8 cellular contexts compared by ENCODE assay signal in the genomic region with DNA sequence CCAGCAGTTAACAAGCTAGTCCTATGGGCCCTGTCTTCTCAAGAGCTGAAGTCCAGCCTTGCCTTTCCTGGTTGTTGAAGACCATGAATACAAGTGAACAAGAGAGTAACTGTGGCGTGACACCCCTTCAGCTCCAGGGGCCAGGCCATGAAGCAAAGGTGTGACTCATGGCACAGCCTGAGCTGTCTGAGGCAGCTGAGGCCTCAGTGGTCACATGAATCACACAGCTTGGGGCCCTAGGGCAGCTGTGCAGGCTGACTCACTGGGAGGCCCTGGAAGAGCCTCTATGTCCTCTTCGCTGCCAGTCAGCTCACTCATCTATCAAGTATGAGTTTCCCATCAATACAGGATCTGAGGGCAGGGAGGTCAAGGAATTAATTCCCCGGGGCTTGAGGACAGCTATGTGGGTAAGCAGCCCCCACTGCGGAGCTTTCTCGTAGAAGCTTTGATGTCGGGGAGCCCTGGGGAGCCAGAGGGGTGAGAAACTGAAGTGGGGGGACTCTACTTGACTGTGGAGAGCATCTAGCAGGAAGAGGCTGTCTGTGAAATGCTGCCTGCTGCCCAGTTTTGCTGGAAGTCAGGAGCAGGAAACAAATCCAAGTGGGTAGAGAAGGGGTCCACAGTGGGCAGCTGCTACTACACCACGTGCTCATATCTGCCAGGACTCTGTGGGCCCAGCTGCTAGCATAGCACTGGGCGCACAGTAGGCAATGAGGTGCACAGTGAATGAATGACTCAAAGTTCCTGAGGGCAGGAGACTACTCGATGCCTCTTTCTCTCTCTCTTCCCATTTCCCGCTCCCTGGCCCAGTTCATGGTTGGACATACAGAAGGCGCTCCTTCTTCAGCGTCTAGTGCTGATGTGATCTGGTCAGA. TPM values are rescaled to one million over a fixed set of nuclear protein-coding genes. Genes with fewer than 3 reads are reported as not detected.
DNase-seq lines count a peak whose midpoint lies in the region; ATAC-seq and TF ChIP-seq lines count a peak whose summit lies in the region.

No MANE protein-coding gene starts in this region.

- peaks cover 0 to 2% (median 0%) of the 10 kb centered on the region in 3 donors for H3K27me3 Mint-ChIP-seq in CD14-positive monocyte (ENCODE audit: low read depth in 3 of 3)
- H3K27me3 Mint-ChIP-seq in activated T-helper 17 cell treated with anti-CD3 and anti-CD28 coated beads, Interleukin-2, amount 50 U/mL, for 72 hours = no peaks in the 10 kb centered on the region

- intact Hi-C loops in CD14-positive monocyte (cut with micrococcal nuclease) = loop anchor here in 1 of 2 donors (10.0 kb wide), 1 partner anchor 139 kb away; no protein-coding TSS in a partner anchor

- no peaks in the 10 kb centered on the region for H3K9me3 Mint-ChIP-seq in CD14-positive monocyte
- H3K9me3 Mint-ChIP-seq in activated T-helper 17 cell treated with anti-CD3 and anti-CD28 coated beads, Interleukin-2, amount 50 U/mL, for 72 hours = no peaks in the 10 kb centered on the region

- DNase-seq in CD14-positive monocyte (ENCODE audit: low spot score) (no peak), NCI-H460 (ENCODE audit: extremely low read depth, low read depth) (peak; percentile 89), glomerular visceral epithelial cell (ENCODE audit: extremely low spot score) (peak; percentile 100)
- peak; percentile 66 for DNase-seq in stimulated activated CD4-positive, alpha-beta T cell treated with anti-CD3 and anti-CD28 coated beads, Interleukin-4, amount 100 ng/mL, for 1 hour

- TF ChIP-seq CTCF in CD14-positive monocyte (IDR thresholded peaks at IDR 0.05) = no peak

- peak; percentile 98 for ATAC-seq in activated T-helper 17 cell treated with anti-CD3 and anti-CD28 coated beads, Interleukin-2, amount 50 U/mL, for 72 hours (replicated peaks)
- ATAC-seq in HG02571 (IDR thresholded peaks at IDR 0.05; ENCODE audit: unreplicated experiment) (no peak), HG03442 (IDR thresholded peaks at IDR 0.05; ENCODE audit: unreplicated experiment) (no peak), HG02763 (IDR thresholded peaks at IDR 0.05; ENCODE audit: unreplicated experiment) (no peak)

- H3K36me3 Mint-ChIP-seq in CD14-positive monocyte = peaks cover 36 to 46% of the 10 kb centered on the region in 2 donors
- H3K36me3 Mint-ChIP-seq in activated T-helper 17 cell treated with anti-CD3 and anti-CD28 coated beads, Interleukin-2, amount 50 U/mL, for 72 hours (ENCODE audit: low read depth) = peaks cover 6% of the 10 kb centered on the region

- H3K4me1 Mint-ChIP-seq in CD14-positive monocyte = peaks cover 8% of the 10 kb centered on the region
- peaks cover 32% of the 10 kb centered on the region for H3K4me1 Mint-ChIP-seq in activated T-helper 17 cell treated with anti-CD3 and anti-CD28 coated beads, Interleukin-2, amount 50 U/mL, for 72 hours

- peak overlapping the region in 4 of 7 donors; percentile 42 to 85 (median 79) for H3K27ac Mint-ChIP-seq in CD14-positive monocyte
- peak overlapping the region; percentile 93 for H3K27ac Mint-ChIP-seq in activated T-helper 17 cell treated with anti-CD3 and anti-CD28 coated beads, Interleukin-2, amount 50 U/mL, for 72 hours

- H3K4me3 Mint-ChIP-seq in CD14-positive monocyte = no peak overlapping the region
- peak overlapping the region; percentile 61 for H3K4me3 Mint-ChIP-seq in activated T-helper 17 cell treated with anti-CD3 and anti-CD28 coated beads, Interleukin-2, amount 50 U/mL, for 72 hours

RNA-seq across cellular contexts. Expression of gene FAM83C, which starts 13.7 kb away (rescaled TPM):
- polyA plus RNA-seq in CD14-positive monocyte = not detected
- total RNA-seq in NCI-H460 (2014; rRNA removed; shearing (Covaris generic)) = not detected in 2 replicates
- polyA plus RNA-seq in NCI-H460 (2014; cell fraction: nucleus; rRNA removed) = not detected in 2 replicates
- not detected for total RNA-seq in activated T-helper 17 cell treated with anti-CD3 and anti-CD28 coated beads, Interleukin-2, amount 50 U/mL, for 72 hours

RNA-seq across cellular contexts. Expression of gene EIF6, which starts 21.3 kb away (rescaled TPM):
- polyA plus RNA-seq in CD14-positive monocyte = 100 to 1,000 TPM; 190 to 222 TPM
- 159 and 181 TPM in 2 replicates for total RNA-seq in NCI-H460 (2014; rRNA removed; shearing (Covaris generic))
- 132 and 138 TPM in 2 replicates for polyA plus RNA-seq in NCI-H460 (2014; cell fraction: nucleus; rRNA removed)
- 100 to 1,000 TPM in 1 of 2 donors, 10 to 100 TPM in 1; 82.7 to 146 TPM for total RNA-seq in activated T-helper 17 cell treated with anti-CD3 and anti-CD28 coated beads, Interleukin-2, amount 50 U/mL, for 72 hours

RNA-seq across cellular contexts. Expression of gene MMP24OS, which starts 28.0 kb away (rescaled TPM):
- polyA plus RNA-seq in CD14-positive monocyte = 1 to 10 TPM; 9.5 to 9.6 TPM
- 9.4 and 10.8 TPM in 2 replicates for total RNA-seq in NCI-H460 (2014; rRNA removed; shearing (Covaris generic))
- 2.6 and 13.3 TPM in 2 replicates for polyA plus RNA-seq in NCI-H460 (2014; cell fraction: nucleus; rRNA removed)
- total RNA-seq in activated T-helper 17 cell treated with anti-CD3 and anti-CD28 coated beads, Interleukin-2, amount 50 U/mL, for 72 hours = 100 to 1,000 TPM in 1 of 2 donors, 10 to 100 TPM in 1; 38.3 to 104 TPM
